ENCODE assay signal across 9 cellular contexts in genomic region chr15:44296625-44297524, GRCh38. TPM values are rescaled to one million over a fixed set of nuclear protein-coding genes. Genes with fewer than 3 reads are reported as not detected.
A peak's percentile ranks its signal among the peaks of the same experiment; 100 is the strongest.
DNase-seq lines count a peak whose midpoint lies in the region; ATAC-seq and TF ChIP-seq lines count a peak whose summit lies in the region.
"Had no signal": no experiment of that assay in that cellular context is flagged by ENCODE, and none has a peak within 500 bp of the region (broad histone marks: within the 10 kb centered on the region; RNA-seq: fewer than 3 reads in every experiment).

No MANE protein-coding gene starts in this region.

- H3K4me1 Mint-ChIP-seq in stimulated activated naive B cell treated with anti-CD40 and anti-IgM and Interleukin-4, amounts not matched to agents 10 μg/mL and 1 μg/mL and 100 μg/mL, for 72 hours, result peaks cover 34 to 70% of the 10 kb centered on the region in 2 donors

- DNase-seq in DMS53 treated with DMSO at 0.1 percent for 48 hours (lab: John Stamatoyannopoulos, UW; ENCODE audit: unreplicated experiment) (peak; percentile 58), Karpas-422 (peak; percentile 83), right cardiac atrium (no peak), GOT3 (lab: John Stamatoyannopoulos, UW) (no peak), islet precursor cell (no peak)
- DNase-seq in stimulated activated naive B cell treated with anti-CD40 and anti-IgM and Interleukin-4, amounts not matched to agents 10 μg/mL and 1 μg/mL and 100 μg/mL, for 72 hours, result peak; percentile 8

- H3K9me3 Mint-ChIP-seq in stimulated activated naive B cell treated with anti-CD40 and anti-IgM and Interleukin-4, amounts not matched to agents 10 μg/mL and 1 μg/mL and 100 μg/mL, for 72 hours, result peaks cover 0 to 2% of the 10 kb centered on the region in 2 donors

- H3K27me3 ChIP-seq in Karpas-422 (ENCODE audit: low read length) (no peaks in the 10 kb centered on the region), right cardiac atrium (ENCODE audit: control insufficient read depth, insufficient read depth) (no peaks in the 10 kb centered on the region)
- H3K27me3 ChIP-seq: SJCRH30 had no signal

- peaks cover 13 to 18% of the 10 kb centered on the region in 2 donors for H3K36me3 Mint-ChIP-seq in stimulated activated naive B cell treated with anti-CD40 and anti-IgM and Interleukin-4, amounts not matched to agents 10 μg/mL and 1 μg/mL and 100 μg/mL, for 72 hours

- H3K9me2 ChIP-seq in Karpas-422 (replicated peaks; ENCODE audit: insufficient read depth, low read length), result no peaks in the 10 kb centered on the region

- H3K27me3 Mint-ChIP-seq in stimulated activated naive B cell treated with anti-CD40 and anti-IgM and Interleukin-4, amounts not matched to agents 10 μg/mL and 1 μg/mL and 100 μg/mL, for 72 hours, result no peaks in the 10 kb centered on the region

- H3K36me3 ChIP-seq in Karpas-422 (ENCODE audit: insufficient read depth, low read length), result peaks cover 10% of the 10 kb centered on the region
- H3K36me3 ChIP-seq: SJCRH30 had no signal

- intact Hi-C loops in right cardiac atrium (cut with DNase I), result no loop called here

- H3K27ac ChIP-seq in Karpas-422 (ENCODE audit: low read length) (peak overlapping the region; percentile 91), VCaP (peak overlapping the region; percentile 46), right cardiac atrium (ENCODE audit: low read length) (no peak overlapping the region)
- H3K27ac ChIP-seq: SJCRH30 had no signal

- peak; percentile 40 to 56 for ATAC-seq in right cardiac atrium
- ATAC-seq in stimulated activated naive B cell treated with anti-CD40 and anti-IgM and Interleukin-4, amounts not matched to agents 10 μg/mL and 1 μg/mL and 100 μg/mL, for 72 hours (replicated peaks), result peak; percentile 82 to 88
- ATAC-seq in GM21526 (IDR thresholded peaks at IDR 0.05; ENCODE audit: low FRiP score, unreplicated experiment), result no peak

- 68% methylated on average over 3 of the region's 3 CpGs for WGBS in right cardiac atrium

- no peaks in the 10 kb centered on the region for H4K20me1 ChIP-seq in Karpas-422 (ENCODE audit: insufficient read depth, low read depth, low read length)

- peak overlapping the region; percentile 81 for H3K27ac Mint-ChIP-seq in stimulated activated naive B cell treated with anti-CD40 and anti-IgM and Interleukin-4, amounts not matched to agents 10 μg/mL and 1 μg/mL and 100 μg/mL, for 72 hours

- TF ChIP-seq CTCF in VCaP (conservative IDR thresholded peaks at IDR 0.05), result no peak

- peaks cover 86% of the 10 kb centered on the region for H3K79me2 ChIP-seq in Karpas-422 (ENCODE audit: low read length)

- H3K4me1 ChIP-seq in Karpas-422 (ENCODE audit: low read length) (peaks cover 56% of the 10 kb centered on the region), right cardiac atrium (ENCODE audit: control insufficient read depth, insufficient read depth, low read length) (peaks cover 3% of the 10 kb centered on the region)

- peak overlapping the region in 1 of 2 donors; percentile 19 for H3K4me3 Mint-ChIP-seq in stimulated activated naive B cell treated with anti-CD40 and anti-IgM and Interleukin-4, amounts not matched to agents 10 μg/mL and 1 μg/mL and 100 μg/mL, for 72 hours

- no peaks in the 10 kb centered on the region for H3K9me3 ChIP-seq in Karpas-422 (ENCODE audit: low read length)
- H3K9me3 ChIP-seq in right cardiac atrium (ENCODE audit: control insufficient read depth, low read length), result no peaks in the 10 kb centered on the region
- H3K9me3 ChIP-seq: SJCRH30 had no signal

- H3K4me2 ChIP-seq in Karpas-422 (ENCODE audit: low read depth, low read length, poor library complexity, severe bottlenecking), result peak overlapping the region; percentile 84

- H3K4me3 ChIP-seq in Karpas-422 (ENCODE audit: low read length), result peak overlapping the region; percentile 54
- no peak overlapping the region for H3K4me3 ChIP-seq in right cardiac atrium (ENCODE audit: low read length)
- H3K4me3 ChIP-seq: SJCRH30 had no signal

- H3K9ac ChIP-seq in Karpas-422 (ENCODE audit: low read length), result peak overlapping the region; percentile 60

- H2AFZ ChIP-seq in Karpas-422 (ENCODE audit: low read length), result 0 out of 2 replicates have a peak overlapping the region, but pooled peaks have one; percentile 11

RNA-seq across cellular contexts. Expression of gene GOLM2, which starts 8.4 kb away (rescaled TPM):
- 103 and 109 TPM in 2 replicates for total RNA-seq in Karpas-422 (2014; rRNA removed; shearing (Covaris generic); ENCODE audit: low replicate concordance)
- total RNA-seq in right cardiac atrium, result 10 to 100 TPM; 49.8 to 63.7 (median 53.7) TPM
- 23.9 TPM for polyA plus RNA-seq in right cardiac atrium

Comparison
In these comparisons a context has a peak if more than half of its experiments do, and no peak if none do; other contexts are left out.
1. DNase-seq: peak in DMS53 treated with DMSO at 0.1 percent for 48 hours (single experiment), Karpas-422 (single experiment) and stimulated activated naive B cell treated with anti-CD40 and anti-IgM and Interleukin-4, amounts not matched to agents 10 μg/mL and 1 μg/mL and 100 μg/mL, for 72 hours (single experiment); none in right cardiac atrium (0 of 3), GOT3 (single experiment) and islet precursor cell (single experiment).